Comparison of ENCODE assay signal across 8 cellular contexts in the genomic region with DNA sequence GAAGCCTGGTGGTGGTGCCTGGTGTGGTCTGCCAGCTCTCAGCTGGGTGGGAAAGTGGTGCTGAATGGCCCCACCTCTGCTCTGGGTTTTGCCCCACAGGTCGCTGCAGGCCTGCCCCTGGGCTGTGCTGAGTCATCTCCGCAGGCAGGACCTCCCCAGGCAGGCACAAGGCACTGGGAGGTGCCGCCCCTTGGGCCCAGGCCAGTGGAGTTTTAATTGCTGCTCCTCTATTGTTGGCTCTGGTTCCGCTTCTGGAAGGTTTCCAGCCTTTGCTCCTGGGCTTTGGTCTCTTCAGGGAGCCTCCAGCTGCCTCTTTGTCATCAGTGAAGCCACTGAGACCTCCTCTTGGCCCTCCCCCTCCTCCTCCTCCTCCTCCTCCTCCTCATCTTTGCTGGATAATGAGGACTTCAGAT.
A peak's percentile ranks its signal among the peaks of the same experiment; 100 is the strongest.
DNase-seq lines count a peak whose midpoint lies in the region; ATAC-seq and TF ChIP-seq lines count a peak whose summit lies in the region.
"Had no signal": no experiment of that assay in that cellular context is flagged by ENCODE, and none has a peak within 500 bp of the region (broad histone marks: within the 10 kb centered on the region; RNA-seq: fewer than 3 reads in every experiment).

No MANE protein-coding gene starts in this region.

- no peak overlapping the region for H2BK15ac ChIP-seq in mesenchymal stem cell (ENCODE audit: low read depth, poor library complexity, severe bottlenecking)

- H3K27me3 Mint-ChIP-seq in CD14-positive monocyte (ENCODE audit: low read depth in 3 of 3): peaks cover 1 to 5% (median 2%) of the 10 kb centered on the region in 3 donors
- H3K27me3 Mint-ChIP-seq in chondrocyte (ENCODE audit: low read depth): no peaks in the 10 kb centered on the region

- peak; percentile 95 for DNase-seq in NCI-H2029 (lab: John Stamatoyannopoulos, UW)
- DNase-seq in body of pancreas: peak; percentile 83 to 95 (median 92)
- DNase-seq in mesenchymal stem cell: peak; percentile 25
- no peak for DNase-seq in CD14-positive monocyte (ENCODE audit: low spot score)
- DNase-seq in chondrocyte (ENCODE audit: low spot score): no peak

- intact Hi-C loops in body of pancreas (cut with DNase I) (no loop called here), CD14-positive monocyte (cut with micrococcal nuclease) (no loop called here)

- no peak overlapping the region for H3K18ac ChIP-seq in mesenchymal stem cell (ENCODE audit: low read depth in 1 of 2, low read length in 2 of 2)

- no peak overlapping the region for H3K14ac ChIP-seq in mesenchymal stem cell (ENCODE audit: low read length in 2 of 2)

- H3K4me1 Mint-ChIP-seq in CD14-positive monocyte (peaks cover 16% of the 10 kb centered on the region), chondrocyte (ENCODE audit: low read depth) (peaks cover 17% of the 10 kb centered on the region)
- H3K4me1 Mint-ChIP-seq: memory B cell had no signal

- 5 to 14% methylated on average over 2 to 4 of the region's 4 CpGs for WGBS in body of pancreas, 2 donors
- 26% methylated on average over 4 of the region's 4 CpGs for WGBS in mesenchymal stem cell

- H3K36me3 ChIP-seq in body of pancreas (replicated peaks in 1 of 2; ENCODE audit: insufficient read depth in 1 of 2, low read depth in 2 of 2) (no peaks in the 10 kb centered on the region), mesenchymal stem cell (ENCODE audit: control insufficient read depth in 1 of 2, insufficient read depth in 2 of 2, low read depth in 1 of 2, low read length in 2 of 2) (no peaks in the 10 kb centered on the region)

- H3K27ac Mint-ChIP-seq in CD14-positive monocyte: peak overlapping the region in 1 of 7 donors; percentile 53
- H3K27ac Mint-ChIP-seq in chondrocyte (ENCODE audit: unreplicated experiment): no peak overlapping the region
- H3K27ac Mint-ChIP-seq: memory B cell had no signal

- H3K27ac ChIP-seq in body of pancreas (peak overlapping the region; percentile 57 to 70 (median 67)), mesenchymal stem cell (ENCODE audit: low read length, poor library complexity, severe bottlenecking) (peak overlapping the region; percentile 38)

- H3K9me3 ChIP-seq in body of pancreas (no peaks in the 10 kb centered on the region), mesenchymal stem cell (ENCODE audit: control insufficient read depth, low read length) (peaks cover 5% of the 10 kb centered on the region)

- H3K23ac ChIP-seq in mesenchymal stem cell (ENCODE audit: low read length in 2 of 2): no peak overlapping the region

- H2BK5ac ChIP-seq in mesenchymal stem cell (ENCODE audit: low read depth, low read length, poor library complexity, severe bottlenecking): no peak overlapping the region

- no peaks in the 10 kb centered on the region for H3K36me3 Mint-ChIP-seq in CD14-positive monocyte
- H3K36me3 Mint-ChIP-seq in chondrocyte (ENCODE audit: low read depth): peaks cover 2% of the 10 kb centered on the region
- H3K36me3 Mint-ChIP-seq: memory B cell had no signal

- H3K9ac ChIP-seq in mesenchymal stem cell (ENCODE audit: low read length): no peak overlapping the region

- H3K4me3 ChIP-seq in body of pancreas: no peak overlapping the region
- no peak overlapping the region for H3K4me3 ChIP-seq in mesenchymal stem cell (ENCODE audit: insufficient read depth in 1 of 2, low read depth in 1 of 2, low read length in 2 of 2)

- TF ChIP-seq CTCF in body of pancreas (IDR thresholded peaks at IDR 0.05) (peak in 2 of 7 experiments; percentile 8 to 18), CD14-positive monocyte (IDR thresholded peaks at IDR 0.05) (no peak), chondrocyte (IDR thresholded peaks at IDR 0.05) (no peak)

- no peak overlapping the region for H2BK12ac ChIP-seq in mesenchymal stem cell (ENCODE audit: low read length in 2 of 2)

- H3K79me1 ChIP-seq in mesenchymal stem cell (replicated peaks; ENCODE audit: low read length, poor library complexity, severe bottlenecking): no peaks in the 10 kb centered on the region

- H2AK5ac ChIP-seq in mesenchymal stem cell (ENCODE audit: low read length, severe bottlenecking): no peak overlapping the region

- no peak overlapping the region for H4K91ac ChIP-seq in mesenchymal stem cell (ENCODE audit: low read length)

- no peak overlapping the region for H2AFZ ChIP-seq in mesenchymal stem cell (ENCODE audit: low read depth, low read length)

- peak in 1 of 3 donors; percentile 35 for TF ChIP-seq POLR2A in body of pancreas (IDR thresholded peaks at IDR 0.05)

- ATAC-seq in GM21723 (IDR thresholded peaks at IDR 0.05; ENCODE audit: unreplicated experiment) (peak; percentile 59), body of pancreas (peak; percentile 96), HG02678 (IDR thresholded peaks at IDR 0.05; ENCODE audit: unreplicated experiment) (no peak)

- H3K27me3 ChIP-seq in body of pancreas: peaks cover 0 to 3% of the 10 kb centered on the region in 2 donors
- H3K27me3 ChIP-seq in mesenchymal stem cell (ENCODE audit: control insufficient read depth in 1 of 2, insufficient read depth in 1 of 2, low read length in 2 of 2): no peaks in the 10 kb centered on the region

- H3K4me3 Mint-ChIP-seq in CD14-positive monocyte (peak overlapping the region in 1 of 2 donors; percentile 17), chondrocyte (ENCODE audit: unreplicated experiment) (no peak overlapping the region)
- H3K4me3 Mint-ChIP-seq: memory B cell had no signal

- H3K4me2 ChIP-seq in mesenchymal stem cell (ENCODE audit: low read length, poor library complexity, severe bottlenecking): peak overlapping the region; percentile 50

- H3K4ac ChIP-seq in mesenchymal stem cell (ENCODE audit: low read depth in 1 of 2, low read length in 2 of 2): no peak overlapping the region

- H4K8ac ChIP-seq in mesenchymal stem cell (ENCODE audit: low read length): no peak overlapping the region

- H3K4me1 ChIP-seq in body of pancreas (peaks cover 32% of the 10 kb centered on the region), mesenchymal stem cell (ENCODE audit: control insufficient read depth, insufficient read depth, low read depth, low read length) (peaks cover 16% of the 10 kb centered on the region)

- H3K9me3 Mint-ChIP-seq in CD14-positive monocyte (peaks cover 4 to 15% (median 8%) of the 10 kb centered on the region in 7 donors), chondrocyte (ENCODE audit: low read depth) (peaks cover 10% of the 10 kb centered on the region)

- no peak overlapping the region for H2BK120ac ChIP-seq in mesenchymal stem cell (ENCODE audit: low read depth, low read length)

Comparison
In these comparisons a context has a peak if more than half of its experiments do, and no peak if none do; other contexts are left out.
1. DNase-seq: peak in NCI-H2029 (single experiment), body of pancreas (4 of 4) and mesenchymal stem cell (single experiment); none in CD14-positive monocyte (single experiment) and chondrocyte (single experiment).